18 cellular contexts compared by ENCODE assay signal in genomic region chr2:239157269-239157668, GRCh38.
A peak's percentile ranks its signal among the peaks of the same experiment; 100 is the strongest.
DNase-seq lines count a peak whose midpoint lies in the region; ATAC-seq and TF ChIP-seq lines count a peak whose summit lies in the region.
"Had no signal": no experiment of that assay in that cellular context is flagged by ENCODE, and none has a peak within 500 bp of the region (broad histone marks: within the 10 kb centered on the region; RNA-seq: fewer than 3 reads in every experiment).

No MANE protein-coding gene starts in this region.

- 60 to 73% (median 69%) methylated on average over 12 of the region's 12 CpGs for WGBS in spleen, 5 donors

- peaks cover 68% of the 10 kb centered on the region for H3K36me3 Mint-ChIP-seq in activated CD8-positive, alpha-beta T cell treated with anti-CD3 and anti-CD28 coated beads, Interleukin-2, amount 10 ng/mL, durations not matched to agents 7 days and 5 days (ENCODE audit: low read depth)

- H3K27ac ChIP-seq in Peyer's patch (no peak overlapping the region), spleen (peak overlapping the region; percentile 27 to 81 (median 67))
- H3K27ac ChIP-seq in effector memory CD4-positive, alpha-beta T cell (ENCODE audit: insufficient read depth, low read length, poor library complexity, severe bottlenecking) = no peak overlapping the region
- H3K27ac ChIP-seq: HL-60 had no signal

- CTCF ChIA-PET in activated CD8-positive, alpha-beta T cell treated with anti-CD3 and anti-CD28 coated beads, Interleukin-2, amount 10 ng/mL, durations not matched to agents 7 days and 5 days (lab: Charles Lee) = no interaction called here

- ATAC-seq in activated CD8-positive, alpha-beta T cell treated with anti-CD3 and anti-CD28 coated beads, Interleukin-2, amount 10 ng/mL, durations not matched to agents 7 days and 5 days = no peak
- ATAC-seq: naive thymus-derived CD4-positive, alpha-beta T cell had no signal

- TF ChIP-seq POLR2A in Peyer's patch (IDR thresholded peaks at IDR 0.05) = no peak
- TF ChIP-seq POLR2A in spleen (IDR thresholded peaks at IDR 0.05) = no peak

- TF ChIP-seq CTCF in Peyer's patch (IDR thresholded peaks at IDR 0.05) (no peak), spleen (IDR thresholded peaks at IDR 0.05 in 8 of 11, conservative IDR thresholded peaks at IDR 0.05 in 3 of 11) (no peak)

- peaks cover 11% of the 10 kb centered on the region for H3K4me1 Mint-ChIP-seq in activated CD8-positive, alpha-beta T cell treated with anti-CD3 and anti-CD28 coated beads, Interleukin-2, amount 10 ng/mL, durations not matched to agents 7 days and 5 days (ENCODE audit: low read depth)

- intact Hi-C loops in spleen (cut with DNase I; ENCODE audit: low total_unique reads) = no loop called here

- no peaks in the 10 kb centered on the region for H3K27me3 ChIP-seq in Peyer's patch
- H3K27me3 ChIP-seq in spleen (replicated peaks in 1 of 7) = no peaks in the 10 kb centered on the region
- no peaks in the 10 kb centered on the region for H3K27me3 ChIP-seq in effector memory CD4-positive, alpha-beta T cell (replicated peaks; ENCODE audit: control insufficient read depth, insufficient read depth, low read length, poor library complexity, severe bottlenecking)
- H3K27me3 ChIP-seq: BE2C, heart left ventricle had no signal

- H3K36me3 ChIP-seq in Peyer's patch = peaks cover 0 to 42% (median 0%) of the 10 kb centered on the region in 3 donors
- peaks cover 4 to 95% (median 52%) of the 10 kb centered on the region in 6 donors for H3K36me3 ChIP-seq in spleen
- H3K36me3 ChIP-seq in effector memory CD4-positive, alpha-beta T cell (ENCODE audit: control insufficient read depth, insufficient read depth, low read length) = peaks cover 45% of the 10 kb centered on the region

- H3K4me3 ChIP-seq in Peyer's patch = no peak overlapping the region
- H3K4me3 ChIP-seq in spleen = no peak overlapping the region
- no peak overlapping the region for H3K4me3 ChIP-seq in effector memory CD4-positive, alpha-beta T cell (ENCODE audit: insufficient read depth, low read depth, low read length, poor library complexity, severe bottlenecking)
- H3K4me3 ChIP-seq: heart left ventricle, K562, prostate gland had no signal

- peaks cover 0 to 3% (median 0%) of the 10 kb centered on the region in 4 donors for H3K4me1 ChIP-seq in Peyer's patch
- H3K4me1 ChIP-seq in spleen = peaks cover 0 to 45% (median 19%) of the 10 kb centered on the region in 6 donors
- H3K4me1 ChIP-seq in effector memory CD4-positive, alpha-beta T cell (ENCODE audit: control insufficient read depth, insufficient read depth, low read length, poor library complexity, severe bottlenecking) = no peaks in the 10 kb centered on the region
- H3K4me1 ChIP-seq: BE2C, prostate gland had no signal

- peaks cover 3% of the 10 kb centered on the region for H3K9me3 Mint-ChIP-seq in activated CD8-positive, alpha-beta T cell treated with anti-CD3 and anti-CD28 coated beads, Interleukin-2, amount 10 ng/mL, durations not matched to agents 7 days and 5 days (ENCODE audit: insufficient read depth)

- H3K27me3 Mint-ChIP-seq in activated CD8-positive, alpha-beta T cell treated with anti-CD3 and anti-CD28 coated beads, Interleukin-2, amount 10 ng/mL, durations not matched to agents 7 days and 5 days (ENCODE audit: low read depth) = no peaks in the 10 kb centered on the region
- H3K27me3 Mint-ChIP-seq: naive thymus-derived CD4-positive, alpha-beta T cell had no signal

- POLR2A ChIA-PET in activated CD8-positive, alpha-beta T cell treated with anti-CD3 and anti-CD28 coated beads, Interleukin-2, amount 10 ng/mL, durations not matched to agents 7 days and 5 days (lab: Charles Lee) = no interaction called here

- DNase-seq in COLO668 (lab: John Stamatoyannopoulos, UW; ENCODE audit: unreplicated experiment) (peak; percentile 42), Peyer's patch (peak in 2 of 3 donors; percentile 43 to 47), left kidney (ENCODE audit: low read depth, low spot score) (peak; percentile 10), spleen (peak; percentile 81), NCI-H2029 (lab: John Stamatoyannopoulos, UW) (no peak)
- DNase-seq in activated CD8-positive, alpha-beta T cell treated with anti-CD3 and anti-CD28 coated beads, Interleukin-2, amount 10 ng/mL, durations not matched to agents 7 days and 5 days = no peak
- DNase-seq in effector memory CD4-positive, alpha-beta T cell = no peak
- DNase-seq: activated CD4-positive, alpha-beta T cell treated with anti-CD3 and anti-CD28 coated beads, Interleukin-2, amount 50 U/mL, for 48 hours; erythroblast; naive thymus-derived CD4-positive, alpha-beta T cell; NCI-H1105; NCI-H2171 treated with DMSO at 0.1 percent for 48 hours; SHP77 treated with DMSO at 0.1 percent for 48 hours had no signal

- no peak overlapping the region for H3K27ac Mint-ChIP-seq in activated CD8-positive, alpha-beta T cell treated with anti-CD3 and anti-CD28 coated beads, Interleukin-2, amount 10 ng/mL, durations not matched to agents 7 days and 5 days

- H3K4me3 Mint-ChIP-seq in activated CD8-positive, alpha-beta T cell treated with anti-CD3 and anti-CD28 coated beads, Interleukin-2, amount 10 ng/mL, durations not matched to agents 7 days and 5 days = no peak overlapping the region
- H3K4me3 Mint-ChIP-seq: naive thymus-derived CD4-positive, alpha-beta T cell had no signal

- H3K9me3 ChIP-seq in Peyer's patch = no peaks in the 10 kb centered on the region
- no peaks in the 10 kb centered on the region for H3K9me3 ChIP-seq in spleen
- no peaks in the 10 kb centered on the region for H3K9me3 ChIP-seq in effector memory CD4-positive, alpha-beta T cell (ENCODE audit: control insufficient read depth, low read length)
- H3K9me3 ChIP-seq: BE2C, heart left ventricle, prostate gland had no signal

Comparison
In these comparisons a context has a peak if more than half of its experiments do, and no peak if none do; other contexts are left out.
1. DNase-seq: peak in COLO668 (single experiment), Peyer's patch (2 of 3), left kidney (single experiment) and spleen (single experiment); none in activated CD8-positive, alpha-beta T cell treated with anti-CD3 and anti-CD28 coated beads, Interleukin-2, amount 10 ng/mL, durations not matched to agents 7 days and 5 days (single experiment), NCI-H2029 (single experiment) and effector memory CD4-positive, alpha-beta T cell (0 of 3).
2. H3K27ac ChIP-seq: peak in spleen (8 of 8); none in Peyer's patch (0 of 4) and effector memory CD4-positive, alpha-beta T cell (single experiment).